27 cellular contexts compared by ENCODE assay signal in genomic region chr6:45415778-45416518, GRCh38. TPM values are rescaled to one million over a fixed set of nuclear protein-coding genes. Genes with fewer than 3 reads are reported as not detected.
DNase-seq lines count a peak whose midpoint lies in the region; ATAC-seq lines count a peak whose summit lies in the region.
"Had no signal": no experiment of that assay in that cellular context is flagged by ENCODE, and none has a peak within 500 bp of the region (broad histone marks: within the 10 kb centered on the region; RNA-seq: fewer than 3 reads in every experiment).

No MANE protein-coding gene starts in this region.

- no peak for DNase-seq in activated naive CD4-positive, alpha-beta T cell treated with anti-CD3 and anti-CD28 coated beads for 36 hours
- DNase-seq in T-helper 17 cell (no peak), dedifferentiated amniotic fluid mesenchymal stem cell (ENCODE audit: extremely low spot score) (no peak)
- DNase-seq in stimulated activated effector memory CD8-positive, alpha-beta T cell treated with anti-CD3 and anti-CD28 coated beads, Interleukin-12 subunit alpha, Interleukin-12 subunit beta, amount 100 ng/mL, for 72 hours (ENCODE audit: low spot score in 2 of 2), result no peak
- DNase-seq: ACHN; BE2C; cortex of kidney; DMS153; foreskin melanocyte; mammary epithelial cell; NCI-H1105 treated with DMSO at 0.1 percent for 48 hours; NCI-H1930; NCI-H524 treated with DMSO at 0.1 percent for 48 hours; NK-92 treated with Interleukin-12 subunit alpha and Interleukin-12 subunit beta, amount 100 ng/mL, for 24 hours; SHP77; stimulated activated CD4-positive, alpha-beta T cell treated with anti-CD3 and anti-CD28 coated beads, Interleukin-1b, Interleukin-23, amount 100 ng/mL, for 48 hours; substantia nigra; SW 1271 had no signal

- no peak overlapping the region for H3K4me3 Mint-ChIP-seq in activated naive CD4-positive, alpha-beta T cell treated with anti-CD3 and anti-CD28 coated beads, Interleukin-2, amount 50 U/mL, for 24 hours
- no peak overlapping the region for H3K4me3 Mint-ChIP-seq in activated naive CD4-positive, alpha-beta T cell treated with anti-CD3 and anti-CD28 coated beads for 36 hours
- H3K4me3 Mint-ChIP-seq in T-helper 17 cell, result no peak overlapping the region
- no peak overlapping the region for H3K4me3 Mint-ChIP-seq in stimulated activated effector memory CD8-positive, alpha-beta T cell treated with anti-CD3 and anti-CD28 coated beads, Interleukin-12 subunit alpha, Interleukin-12 subunit beta, amount 100 ng/mL, for 72 hours
- H3K4me3 Mint-ChIP-seq: type B pancreatic cell had no signal

- intact Hi-C loops in activated naive CD4-positive, alpha-beta T cell treated with anti-CD3 and anti-CD28 coated beads for 36 hours (cut with micrococcal nuclease), result loop anchor here (5.0 to 10.0 kb wide), 2 partner anchors 371 to 559 kb away; no protein-coding TSS in a partner anchor

- H3K36me3 Mint-ChIP-seq in activated naive CD4-positive, alpha-beta T cell treated with anti-CD3 and anti-CD28 coated beads, Interleukin-2, amount 50 U/mL, for 24 hours, result no peaks in the 10 kb centered on the region
- no peaks in the 10 kb centered on the region for H3K36me3 Mint-ChIP-seq in activated naive CD4-positive, alpha-beta T cell treated with anti-CD3 and anti-CD28 coated beads for 36 hours (ENCODE audit: low read depth)
- no peaks in the 10 kb centered on the region for H3K36me3 Mint-ChIP-seq in T-helper 17 cell (ENCODE audit: low read depth)
- peaks cover 19% of the 10 kb centered on the region for H3K36me3 Mint-ChIP-seq in stimulated activated effector memory CD8-positive, alpha-beta T cell treated with anti-CD3 and anti-CD28 coated beads, Interleukin-12 subunit alpha, Interleukin-12 subunit beta, amount 100 ng/mL, for 72 hours
- H3K36me3 Mint-ChIP-seq: type B pancreatic cell had no signal

- H3K27ac Mint-ChIP-seq in activated naive CD4-positive, alpha-beta T cell treated with anti-CD3 and anti-CD28 coated beads, Interleukin-2, amount 50 U/mL, for 24 hours, result peak overlapping the region; percentile 15
- no peak overlapping the region for H3K27ac Mint-ChIP-seq in activated naive CD4-positive, alpha-beta T cell treated with anti-CD3 and anti-CD28 coated beads for 36 hours
- H3K27ac Mint-ChIP-seq in T-helper 17 cell, result peak overlapping the region; percentile 41
- H3K27ac Mint-ChIP-seq in stimulated activated effector memory CD8-positive, alpha-beta T cell treated with anti-CD3 and anti-CD28 coated beads, Interleukin-12 subunit alpha, Interleukin-12 subunit beta, amount 100 ng/mL, for 72 hours, result peak overlapping the region; percentile 43
- H3K27ac Mint-ChIP-seq: activated naive CD4-positive, alpha-beta T cell treated with anti-CD3 and anti-CD28 coated beads, Interleukin-2, amount 50 U/mL, for 72 hours; type B pancreatic cell had no signal

- no peaks in the 10 kb centered on the region for H3K9me3 ChIP-seq in T-helper 17 cell (ENCODE audit: control insufficient read depth, low read length, poor library complexity, severe bottlenecking)
- H3K9me3 ChIP-seq: ascending aorta, BE2C, right atrium auricular region had no signal

- ATAC-seq in HG02623 (IDR thresholded peaks at IDR 0.05; ENCODE audit: unreplicated experiment) (peak; percentile 79), T-helper 17 cell (no peak), GM18498 (IDR thresholded peaks at IDR 0.05; ENCODE audit: unreplicated experiment) (no peak), HG02938 (IDR thresholded peaks at IDR 0.05; ENCODE audit: unreplicated experiment) (no peak)
- ATAC-seq in stimulated activated effector memory CD8-positive, alpha-beta T cell treated with anti-CD3 and anti-CD28 coated beads, Interleukin-12 subunit alpha, Interleukin-12 subunit beta, amount 100 ng/mL, for 72 hours, result no peak
- ATAC-seq: activated naive CD4-positive, alpha-beta T cell treated with anti-CD3 and anti-CD28 coated beads, Interleukin-2, amount 50 U/mL, for 72 hours; Panc1 had no signal

- peaks cover 33% of the 10 kb centered on the region for H3K4me1 Mint-ChIP-seq in activated naive CD4-positive, alpha-beta T cell treated with anti-CD3 and anti-CD28 coated beads, Interleukin-2, amount 50 U/mL, for 24 hours
- peaks cover 28% of the 10 kb centered on the region for H3K4me1 Mint-ChIP-seq in activated naive CD4-positive, alpha-beta T cell treated with anti-CD3 and anti-CD28 coated beads for 36 hours (ENCODE audit: low read depth)
- H3K4me1 Mint-ChIP-seq in T-helper 17 cell, result peaks cover 18% of the 10 kb centered on the region
- H3K4me1 Mint-ChIP-seq in stimulated activated effector memory CD8-positive, alpha-beta T cell treated with anti-CD3 and anti-CD28 coated beads, Interleukin-12 subunit alpha, Interleukin-12 subunit beta, amount 100 ng/mL, for 72 hours, result peaks cover 40% of the 10 kb centered on the region

- no peaks in the 10 kb centered on the region for H3K9me3 Mint-ChIP-seq in activated naive CD4-positive, alpha-beta T cell treated with anti-CD3 and anti-CD28 coated beads, Interleukin-2, amount 50 U/mL, for 24 hours
- H3K9me3 Mint-ChIP-seq in activated naive CD4-positive, alpha-beta T cell treated with anti-CD3 and anti-CD28 coated beads for 36 hours, result no peaks in the 10 kb centered on the region
- no peaks in the 10 kb centered on the region for H3K9me3 Mint-ChIP-seq in stimulated activated effector memory CD8-positive, alpha-beta T cell treated with anti-CD3 and anti-CD28 coated beads, Interleukin-12 subunit alpha, Interleukin-12 subunit beta, amount 100 ng/mL, for 72 hours
- H3K9me3 Mint-ChIP-seq: activated naive CD4-positive, alpha-beta T cell treated with anti-CD3 and anti-CD28 coated beads, Interleukin-2, amount 50 U/mL, for 72 hours; type B pancreatic cell had no signal

- CTCF ChIA-PET in activated naive CD4-positive, alpha-beta T cell treated with anti-CD3 and anti-CD28 coated beads for 36 hours (lab: Charles Lee), result interaction anchor here (0.8 kb wide), 1 partner anchor 318 kb away, joined by 5 read pairs; no protein-coding TSS in a partner anchor

- peaks cover 14% of the 10 kb centered on the region for H3K27me3 Mint-ChIP-seq in activated naive CD4-positive, alpha-beta T cell treated with anti-CD3 and anti-CD28 coated beads, Interleukin-2, amount 50 U/mL, for 24 hours
- peaks cover 4% of the 10 kb centered on the region for H3K27me3 Mint-ChIP-seq in activated naive CD4-positive, alpha-beta T cell treated with anti-CD3 and anti-CD28 coated beads for 36 hours (ENCODE audit: low read depth)
- H3K27me3 Mint-ChIP-seq in T-helper 17 cell, result peaks cover 6% of the 10 kb centered on the region

RNA-seq across cellular contexts. Expression of gene SUPT3H, which starts 38.2 kb away (rescaled TPM):
- total RNA-seq in activated naive CD4-positive, alpha-beta T cell treated with anti-CD3 and anti-CD28 coated beads for 36 hours, result 10 to 100 TPM; 15.7 to 17.9 TPM
- 10 to 100 TPM; 10.8 to 17.6 TPM for total RNA-seq in T-helper 17 cell
- total RNA-seq: ascending aorta had no signal
